In the genomic region with DNA sequence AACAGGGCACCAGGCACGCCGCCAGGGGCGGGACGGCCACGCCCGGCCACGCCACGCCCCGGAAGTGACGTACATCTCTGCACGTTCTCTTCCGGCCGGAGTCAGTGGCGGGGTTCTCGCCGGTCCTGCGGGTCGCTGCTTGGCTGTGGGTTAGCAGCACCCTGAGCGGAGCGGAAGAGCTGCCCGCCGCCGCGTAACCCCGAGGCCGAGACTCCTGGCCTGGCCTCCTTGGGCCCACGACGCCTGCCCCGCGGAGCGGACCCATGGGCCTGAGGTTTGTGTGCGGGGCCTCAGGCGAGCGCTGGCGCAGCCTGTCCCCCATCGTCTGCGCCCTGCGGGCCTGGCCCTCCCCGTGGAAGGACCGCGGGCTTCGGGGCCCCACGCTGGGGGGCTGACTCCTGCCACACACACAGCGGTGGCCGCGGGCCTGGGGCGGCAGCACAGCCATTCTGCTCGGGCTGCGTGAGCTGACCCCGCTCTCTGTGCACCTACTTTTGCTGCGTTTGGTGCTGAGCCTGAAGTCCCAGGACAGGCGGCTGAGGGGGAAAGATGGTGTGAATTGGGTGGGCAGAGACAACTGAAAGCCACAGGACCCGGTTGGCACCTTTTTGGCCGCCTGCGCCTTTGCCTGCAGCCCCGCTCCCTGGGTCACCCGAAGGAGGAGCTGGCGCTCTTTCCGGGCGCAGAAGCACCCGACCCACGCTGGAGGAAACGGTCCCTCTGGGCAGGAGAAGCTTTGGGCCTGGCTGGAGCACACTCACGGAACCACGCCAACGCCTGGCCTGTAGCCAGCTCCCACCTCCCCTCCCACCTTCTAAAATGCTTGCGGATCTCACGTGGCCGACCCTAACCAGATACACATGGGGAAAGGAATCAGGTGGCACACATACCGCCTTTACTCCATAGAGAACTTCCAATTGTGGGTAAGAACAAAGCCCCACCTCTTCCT, we compare ENCODE assay signal across 8 cellular contexts. TPM values are rescaled to one million over a fixed set of nuclear protein-coding genes. Genes with fewer than 3 reads are reported as not detected.
DNase-seq lines count a peak whose midpoint lies in the region; ATAC-seq and TF ChIP-seq lines count a peak whose summit lies in the region.

No MANE protein-coding gene starts in this region.

- peak overlapping the region; percentile 92 for H3K4me3 Mint-ChIP-seq in activated T-helper 17 cell treated with anti-CD3 and anti-CD28 coated beads, Interleukin-2, amount 50 U/mL, for 72 hours
- peak overlapping the region; percentile 78 for H3K4me3 Mint-ChIP-seq in natural killer cell
- peak overlapping the region; percentile 87 for H3K4me3 Mint-ChIP-seq in stimulated activated memory B cell treated with anti-CD40 and anti-IgM and Interleukin-4, amounts not matched to agents 10 μg/mL and 1 μg/mL and 100 μg/mL, for 72 hours

- ATAC-seq in GM21737 (IDR thresholded peaks at IDR 0.05; ENCODE audit: unreplicated experiment) (peak; percentile 42), natural killer cell (peak; percentile 78 to 86 (median 83))
- ATAC-seq in activated T-helper 17 cell treated with anti-CD3 and anti-CD28 coated beads, Interleukin-2, amount 50 U/mL, for 72 hours (replicated peaks) = peak; percentile 39
- ATAC-seq in stimulated activated memory B cell treated with anti-CD40 and anti-IgM and Interleukin-4, amounts not matched to agents 10 μg/mL and 1 μg/mL and 100 μg/mL, for 72 hours = peak; percentile 76

- H3K4me1 Mint-ChIP-seq in activated T-helper 17 cell treated with anti-CD3 and anti-CD28 coated beads, Interleukin-2, amount 50 U/mL, for 72 hours = peaks cover 15% of the 10 kb centered on the region
- peaks cover 39 to 44% of the 10 kb centered on the region in 2 donors for H3K4me1 Mint-ChIP-seq in natural killer cell
- H3K4me1 Mint-ChIP-seq in stimulated activated memory B cell treated with anti-CD40 and anti-IgM and Interleukin-4, amounts not matched to agents 10 μg/mL and 1 μg/mL and 100 μg/mL, for 72 hours = peaks cover 69% of the 10 kb centered on the region

- no peaks in the 10 kb centered on the region for H3K9me3 Mint-ChIP-seq in activated T-helper 17 cell treated with anti-CD3 and anti-CD28 coated beads, Interleukin-2, amount 50 U/mL, for 72 hours
- no peaks in the 10 kb centered on the region for H3K9me3 Mint-ChIP-seq in natural killer cell
- H3K9me3 Mint-ChIP-seq in stimulated activated memory B cell treated with anti-CD40 and anti-IgM and Interleukin-4, amounts not matched to agents 10 μg/mL and 1 μg/mL and 100 μg/mL, for 72 hours = no peaks in the 10 kb centered on the region

- peak overlapping the region; percentile 84 for H3K4me3 ChIP-seq in LNCaP clone FGC (ENCODE audit: low read depth, low read length)

- TF ChIP-seq CTCF in LNCaP clone FGC (IDR thresholded peaks at IDR 0.05; ENCODE audit: control insufficient read depth, extremely low read depth, insufficient read depth) = 0 out of 2 replicates have a peak, but pooled peaks have one; percentile 7
- no peak for TF ChIP-seq CTCF in natural killer cell (IDR thresholded peaks at IDR 0.05)

- H3K36me3 Mint-ChIP-seq in activated T-helper 17 cell treated with anti-CD3 and anti-CD28 coated beads, Interleukin-2, amount 50 U/mL, for 72 hours (ENCODE audit: low read depth) = peaks cover 93% of the 10 kb centered on the region
- H3K36me3 Mint-ChIP-seq in natural killer cell = no peaks in the 10 kb centered on the region
- peaks cover 49% of the 10 kb centered on the region for H3K36me3 Mint-ChIP-seq in stimulated activated memory B cell treated with anti-CD40 and anti-IgM and Interleukin-4, amounts not matched to agents 10 μg/mL and 1 μg/mL and 100 μg/mL, for 72 hours

- DNase-seq in DMS114 treated with DMSO at 0.1 percent for 48 hours (lab: John Stamatoyannopoulos, UW; ENCODE audit: unreplicated experiment) (peak; percentile 73), LNCaP clone FGC (ENCODE audit: low read depth) (peak; percentile 54), RKO (ENCODE audit: low spot score) (peak; percentile 95), fibroblast of peridontal ligament (ENCODE audit: extremely low read depth) (peak; percentile 81), natural killer cell (peak; percentile 98)

- intact Hi-C loops in natural killer cell (cut with micrococcal nuclease) = loop anchor here (2.0 to 10.0 kb wide), 4 partner anchors 28 to 170 kb away; a partner anchor contains a TSS

- peak overlapping the region; percentile 99 for H3K27ac Mint-ChIP-seq in activated T-helper 17 cell treated with anti-CD3 and anti-CD28 coated beads, Interleukin-2, amount 50 U/mL, for 72 hours
- peak overlapping the region; percentile 71 to 83 for H3K27ac Mint-ChIP-seq in natural killer cell
- peak overlapping the region; percentile 86 for H3K27ac Mint-ChIP-seq in stimulated activated memory B cell treated with anti-CD40 and anti-IgM and Interleukin-4, amounts not matched to agents 10 μg/mL and 1 μg/mL and 100 μg/mL, for 72 hours

- no peaks in the 10 kb centered on the region for H3K27me3 Mint-ChIP-seq in activated T-helper 17 cell treated with anti-CD3 and anti-CD28 coated beads, Interleukin-2, amount 50 U/mL, for 72 hours
- H3K27me3 Mint-ChIP-seq in natural killer cell (ENCODE audit: low read depth in 2 of 2) = no peaks in the 10 kb centered on the region
- no peaks in the 10 kb centered on the region for H3K27me3 Mint-ChIP-seq in stimulated activated memory B cell treated with anti-CD40 and anti-IgM and Interleukin-4, amounts not matched to agents 10 μg/mL and 1 μg/mL and 100 μg/mL, for 72 hours

RNA-seq across cellular contexts. Expression of a gene that starts 28.1 kb away (rescaled TPM):
- total RNA-seq in activated T-helper 17 cell treated with anti-CD3 and anti-CD28 coated beads, Interleukin-2, amount 50 U/mL, for 72 hours = 10 to 100 TPM; 86.5 to 96.8 TPM
- 10 to 100 TPM; 20.9 to 25.0 (median 21.1) TPM for total RNA-seq in natural killer cell

RNA-seq across cellular contexts. Expression of a gene that starts 28.3 kb away (rescaled TPM):
- 1 to 10 TPM; 3.2 to 5.7 TPM for total RNA-seq in activated T-helper 17 cell treated with anti-CD3 and anti-CD28 coated beads, Interleukin-2, amount 50 U/mL, for 72 hours
- total RNA-seq in natural killer cell = 1 to 10 TPM; 2.0 to 6.4 (median 5.1) TPM

Comparison
In these comparisons a context has a peak if more than half of its experiments do, and no peak if none do; other contexts are left out.
1. Peak in every context shown above with its lines: DNase-seq, ATAC-seq and H3K4me3 ChIP-seq.